ENCODE assay signal across 1 cellular context in the genomic region with DNA sequence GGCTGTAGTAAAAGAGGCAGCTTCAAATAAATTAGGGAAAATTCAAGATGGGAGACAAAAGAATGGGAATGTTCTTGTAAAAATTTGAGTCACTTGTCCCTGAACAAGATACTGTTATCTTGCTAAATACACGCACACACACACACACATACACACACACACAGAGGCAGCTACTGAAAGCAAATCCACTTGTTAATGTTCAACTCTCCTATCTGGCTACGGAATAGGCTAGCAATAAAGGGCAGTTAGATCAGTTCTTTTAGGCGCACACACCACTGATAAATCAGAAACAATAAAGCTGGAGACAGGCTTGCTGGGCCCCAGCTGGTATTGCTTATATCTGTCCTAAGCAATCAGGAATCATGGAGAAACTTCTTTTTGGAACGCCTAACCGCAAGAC.
TF ChIP-seq lines count a peak whose summit lies in the region.

No MANE protein-coding gene starts in this region.

TF ChIP-seq in HepG2, 621 proteins besides CTCF, POLR2A, EP300 and RAD21 (continued from another document and continues in another):
- TF ChIP-seq, protein P1, sequence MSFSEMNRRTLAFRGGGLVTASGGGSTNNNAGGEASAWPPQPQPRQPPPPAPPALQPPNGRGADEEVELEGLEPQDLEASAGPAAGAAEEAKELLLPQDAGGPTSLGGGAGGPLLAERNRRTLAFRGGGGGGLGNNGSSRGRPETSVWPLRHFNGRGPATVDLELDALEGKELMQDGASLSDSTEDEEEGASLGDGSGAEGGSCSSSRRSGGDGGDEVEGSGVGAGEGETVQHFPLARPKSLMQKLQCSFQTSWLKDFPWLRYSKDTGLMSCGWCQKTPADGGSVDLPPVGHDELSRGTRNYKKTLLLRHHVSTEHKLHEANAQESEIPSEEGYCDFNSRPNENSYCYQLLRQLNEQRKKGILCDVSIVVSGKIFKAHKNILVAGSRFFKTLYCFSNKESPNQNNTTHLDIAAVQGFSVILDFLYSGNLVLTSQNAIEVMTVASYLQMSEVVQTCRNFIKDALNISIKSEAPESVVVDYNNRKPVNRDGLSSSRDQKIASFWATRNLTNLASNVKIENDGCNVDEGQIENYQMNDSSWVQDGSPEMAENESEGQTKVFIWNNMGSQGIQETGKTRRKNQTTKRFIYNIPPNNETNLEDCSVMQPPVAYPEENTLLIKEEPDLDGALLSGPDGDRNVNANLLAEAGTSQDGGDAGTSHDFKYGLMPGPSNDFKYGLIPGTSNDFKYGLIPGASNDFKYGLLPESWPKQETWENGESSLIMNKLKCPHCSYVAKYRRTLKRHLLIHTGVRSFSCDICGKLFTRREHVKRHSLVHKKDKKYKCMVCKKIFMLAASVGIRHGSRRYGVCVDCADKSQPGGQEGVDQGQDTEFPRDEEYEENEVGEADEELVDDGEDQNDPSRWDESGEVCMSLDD (CRISPR knock-in tag; IDR thresholded peaks at IDR 0.05; ENCODE audit: borderline replicate concordance) = no peak
- TF ChIP-seq ZNF550 (CRISPR knock-in tag; IDR thresholded peaks at IDR 0.05; ENCODE audit: borderline replicate concordance) = no peak
- TF ChIP-seq ZSCAN12 (CRISPR knock-in tag; IDR thresholded peaks at IDR 0.05) = no peak
- TF ChIP-seq ZNF709 (CRISPR knock-in tag; IDR thresholded peaks at IDR 0.05) = no peak
- no peak for TF ChIP-seq ZSCAN25 (CRISPR knock-in tag; IDR thresholded peaks at IDR 0.05)
- TF ChIP-seq, protein P2, sequence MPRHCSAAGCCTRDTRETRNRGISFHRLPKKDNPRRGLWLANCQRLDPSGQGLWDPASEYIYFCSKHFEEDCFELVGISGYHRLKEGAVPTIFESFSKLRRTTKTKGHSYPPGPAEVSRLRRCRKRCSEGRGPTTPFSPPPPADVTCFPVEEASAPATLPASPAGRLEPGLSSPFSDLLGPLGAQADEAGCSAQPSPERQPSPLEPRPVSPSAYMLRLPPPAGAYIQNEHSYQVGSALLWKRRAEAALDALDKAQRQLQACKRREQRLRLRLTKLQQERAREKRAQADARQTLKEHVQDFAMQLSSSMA (CRISPR knock-in tag; IDR thresholded peaks at IDR 0.05) = no peak
- TF ChIP-seq POGZ (CRISPR knock-in tag; IDR thresholded peaks at IDR 0.05) = no peak
- TF ChIP-seq ZBTB42 (CRISPR knock-in tag; IDR thresholded peaks at IDR 0.05) = no peak
- TF ChIP-seq SALL1 (CRISPR knock-in tag; IDR thresholded peaks at IDR 0.05) = peak; percentile 8; the same call in 1 of the 2 replicates
- no peak for TF ChIP-seq ZNF335 (CRISPR knock-in tag; IDR thresholded peaks at IDR 0.05)
- TF ChIP-seq TCF7L2 (IDR thresholded peaks at IDR 0.05; ENCODE audit: low read depth, low read length) = no peak
- TF ChIP-seq DNMT3B (CRISPR knock-in tag; conservative IDR thresholded peaks at IDR 0.05) = no peak
- TF ChIP-seq, protein P3, sequence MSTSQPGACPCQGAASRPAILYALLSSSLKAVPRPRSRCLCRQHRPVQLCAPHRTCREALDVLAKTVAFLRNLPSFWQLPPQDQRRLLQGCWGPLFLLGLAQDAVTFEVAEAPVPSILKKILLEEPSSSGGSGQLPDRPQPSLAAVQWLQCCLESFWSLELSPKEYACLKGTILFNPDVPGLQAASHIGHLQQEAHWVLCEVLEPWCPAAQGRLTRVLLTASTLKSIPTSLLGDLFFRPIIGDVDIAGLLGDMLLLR (CRISPR knock-in tag; IDR thresholded peaks at IDR 0.05) = no peak
- TF ChIP-seq, protein P4, sequence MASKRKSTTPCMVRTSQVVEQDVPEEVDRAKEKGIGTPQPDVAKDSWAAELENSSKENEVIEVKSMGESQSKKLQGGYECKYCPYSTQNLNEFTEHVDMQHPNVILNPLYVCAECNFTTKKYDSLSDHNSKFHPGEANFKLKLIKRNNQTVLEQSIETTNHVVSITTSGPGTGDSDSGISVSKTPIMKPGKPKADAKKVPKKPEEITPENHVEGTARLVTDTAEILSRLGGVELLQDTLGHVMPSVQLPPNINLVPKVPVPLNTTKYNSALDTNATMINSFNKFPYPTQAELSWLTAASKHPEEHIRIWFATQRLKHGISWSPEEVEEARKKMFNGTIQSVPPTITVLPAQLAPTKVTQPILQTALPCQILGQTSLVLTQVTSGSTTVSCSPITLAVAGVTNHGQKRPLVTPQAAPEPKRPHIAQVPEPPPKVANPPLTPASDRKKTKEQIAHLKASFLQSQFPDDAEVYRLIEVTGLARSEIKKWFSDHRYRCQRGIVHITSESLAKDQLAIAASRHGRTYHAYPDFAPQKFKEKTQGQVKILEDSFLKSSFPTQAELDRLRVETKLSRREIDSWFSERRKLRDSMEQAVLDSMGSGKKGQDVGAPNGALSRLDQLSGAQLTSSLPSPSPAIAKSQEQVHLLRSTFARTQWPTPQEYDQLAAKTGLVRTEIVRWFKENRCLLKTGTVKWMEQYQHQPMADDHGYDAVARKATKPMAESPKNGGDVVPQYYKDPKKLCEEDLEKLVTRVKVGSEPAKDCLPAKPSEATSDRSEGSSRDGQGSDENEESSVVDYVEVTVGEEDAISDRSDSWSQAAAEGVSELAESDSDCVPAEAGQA (IDR thresholded peaks at IDR 0.05; ENCODE audit: low read depth) = no peak
- TF ChIP-seq, protein P4 (CRISPR knock-in tag; IDR thresholded peaks at IDR 0.05; ENCODE audit: borderline replicate concordance) = no peak
- TF ChIP-seq, protein P5, sequence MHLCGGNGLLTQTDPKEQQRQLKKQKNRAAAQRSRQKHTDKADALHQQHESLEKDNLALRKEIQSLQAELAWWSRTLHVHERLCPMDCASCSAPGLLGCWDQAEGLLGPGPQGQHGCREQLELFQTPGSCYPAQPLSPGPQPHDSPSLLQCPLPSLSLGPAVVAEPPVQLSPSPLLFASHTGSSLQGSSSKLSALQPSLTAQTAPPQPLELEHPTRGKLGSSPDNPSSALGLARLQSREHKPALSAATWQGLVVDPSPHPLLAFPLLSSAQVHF (CRISPR knock-in tag; IDR thresholded peaks at IDR 0.05) = no peak
- TF ChIP-seq TCF12 (IDR thresholded peaks at IDR 0.05) = no peak
- no peak for TF ChIP-seq TCF12 (CRISPR knock-in tag; IDR thresholded peaks at IDR 0.05)
- no peak for TF ChIP-seq KDM6A (CRISPR knock-in tag; IDR thresholded peaks at IDR 0.05; ENCODE audit: low read depth)
- no peak for TF ChIP-seq FOXO1 (CRISPR knock-in tag; IDR thresholded peaks at IDR 0.05)
- TF ChIP-seq, protein P6, sequence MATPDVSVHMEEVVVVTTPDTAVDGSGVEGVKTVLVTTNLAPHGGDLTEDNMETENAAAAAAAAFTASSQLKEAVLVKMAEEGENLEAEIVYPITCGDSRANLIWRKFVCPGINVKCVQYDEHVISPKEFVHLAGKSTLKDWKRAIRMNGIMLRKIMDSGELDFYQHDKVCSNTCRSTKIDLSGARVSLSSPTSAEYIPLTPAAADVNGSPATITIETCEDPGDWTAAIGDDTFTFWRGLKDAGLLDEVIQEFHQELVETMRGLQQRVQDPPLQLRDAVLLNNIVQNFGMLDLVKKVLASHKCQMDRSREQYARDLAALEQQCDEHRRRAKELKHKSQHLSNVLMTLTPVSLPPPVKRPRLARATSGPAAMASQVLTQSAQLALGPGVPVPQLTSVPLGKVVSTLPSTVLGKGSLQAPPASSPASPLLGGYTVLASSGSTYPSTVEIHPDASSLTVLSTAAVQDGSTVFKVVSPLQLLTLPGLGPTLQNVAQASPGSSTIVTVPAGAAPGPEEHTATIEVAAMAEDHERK (CRISPR knock-in tag; IDR thresholded peaks at IDR 0.05; ENCODE audit: low read depth) = no peak
- no peak for TF ChIP-seq SOX6 (IDR thresholded peaks at IDR 0.05)
- TF ChIP-seq SOX6 (CRISPR knock-in tag; IDR thresholded peaks at IDR 0.05) = peak; percentile 80
- TF ChIP-seq, protein P7, sequence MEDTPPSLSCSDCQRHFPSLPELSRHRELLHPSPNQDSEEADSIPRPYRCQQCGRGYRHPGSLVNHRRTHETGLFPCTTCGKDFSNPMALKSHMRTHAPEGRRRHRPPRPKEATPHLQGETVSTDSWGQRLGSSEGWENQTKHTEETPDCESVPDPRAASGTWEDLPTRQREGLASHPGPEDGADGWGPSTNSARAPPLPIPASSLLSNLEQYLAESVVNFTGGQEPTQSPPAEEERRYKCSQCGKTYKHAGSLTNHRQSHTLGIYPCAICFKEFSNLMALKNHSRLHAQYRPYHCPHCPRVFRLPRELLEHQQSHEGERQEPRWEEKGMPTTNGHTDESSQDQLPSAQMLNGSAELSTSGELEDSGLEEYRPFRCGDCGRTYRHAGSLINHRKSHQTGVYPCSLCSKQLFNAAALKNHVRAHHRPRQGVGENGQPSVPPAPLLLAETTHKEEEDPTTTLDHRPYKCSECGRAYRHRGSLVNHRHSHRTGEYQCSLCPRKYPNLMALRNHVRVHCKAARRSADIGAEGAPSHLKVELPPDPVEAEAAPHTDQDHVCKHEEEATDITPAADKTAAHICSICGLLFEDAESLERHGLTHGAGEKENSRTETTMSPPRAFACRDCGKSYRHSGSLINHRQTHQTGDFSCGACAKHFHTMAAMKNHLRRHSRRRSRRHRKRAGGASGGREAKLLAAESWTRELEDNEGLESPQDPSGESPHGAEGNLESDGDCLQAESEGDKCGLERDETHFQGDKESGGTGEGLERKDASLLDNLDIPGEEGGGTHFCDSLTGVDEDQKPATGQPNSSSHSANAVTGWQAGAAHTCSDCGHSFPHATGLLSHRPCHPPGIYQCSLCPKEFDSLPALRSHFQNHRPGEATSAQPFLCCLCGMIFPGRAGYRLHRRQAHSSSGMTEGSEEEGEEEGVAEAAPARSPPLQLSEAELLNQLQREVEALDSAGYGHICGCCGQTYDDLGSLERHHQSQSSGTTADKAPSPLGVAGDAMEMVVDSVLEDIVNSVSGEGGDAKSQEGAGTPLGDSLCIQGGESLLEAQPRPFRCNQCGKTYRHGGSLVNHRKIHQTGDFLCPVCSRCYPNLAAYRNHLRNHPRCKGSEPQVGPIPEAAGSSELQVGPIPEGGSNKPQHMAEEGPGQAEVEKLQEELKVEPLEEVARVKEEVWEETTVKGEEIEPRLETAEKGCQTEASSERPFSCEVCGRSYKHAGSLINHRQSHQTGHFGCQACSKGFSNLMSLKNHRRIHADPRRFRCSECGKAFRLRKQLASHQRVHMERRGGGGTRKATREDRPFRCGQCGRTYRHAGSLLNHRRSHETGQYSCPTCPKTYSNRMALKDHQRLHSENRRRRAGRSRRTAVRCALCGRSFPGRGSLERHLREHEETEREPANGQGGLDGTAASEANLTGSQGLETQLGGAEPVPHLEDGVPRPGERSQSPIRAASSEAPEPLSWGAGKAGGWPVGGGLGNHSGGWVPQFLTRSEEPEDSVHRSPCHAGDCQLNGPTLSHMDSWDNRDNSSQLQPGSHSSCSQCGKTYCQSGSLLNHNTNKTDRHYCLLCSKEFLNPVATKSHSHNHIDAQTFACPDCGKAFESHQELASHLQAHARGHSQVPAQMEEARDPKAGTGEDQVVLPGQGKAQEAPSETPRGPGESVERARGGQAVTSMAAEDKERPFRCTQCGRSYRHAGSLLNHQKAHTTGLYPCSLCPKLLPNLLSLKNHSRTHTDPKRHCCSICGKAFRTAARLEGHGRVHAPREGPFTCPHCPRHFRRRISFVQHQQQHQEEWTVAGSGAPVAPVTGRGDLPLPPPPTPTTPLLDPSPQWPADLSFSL (CRISPR knock-in tag; IDR thresholded peaks at IDR 0.05) = peak; percentile 62; the same call in 1 of the 2 replicates
- peak; percentile 62; the same call in 1 of the 2 replicates for TF ChIP-seq SOX5 (CRISPR knock-in tag; IDR thresholded peaks at IDR 0.05; ENCODE audit: borderline replicate concordance)
- no peak for TF ChIP-seq ZNF496 (CRISPR knock-in tag; IDR thresholded peaks at IDR 0.05; ENCODE audit: insufficient replicate concordance)
- no peak for TF ChIP-seq ZNF841 (CRISPR knock-in tag; IDR thresholded peaks at IDR 0.05; ENCODE audit: borderline replicate concordance)
- TF ChIP-seq, protein P8, sequence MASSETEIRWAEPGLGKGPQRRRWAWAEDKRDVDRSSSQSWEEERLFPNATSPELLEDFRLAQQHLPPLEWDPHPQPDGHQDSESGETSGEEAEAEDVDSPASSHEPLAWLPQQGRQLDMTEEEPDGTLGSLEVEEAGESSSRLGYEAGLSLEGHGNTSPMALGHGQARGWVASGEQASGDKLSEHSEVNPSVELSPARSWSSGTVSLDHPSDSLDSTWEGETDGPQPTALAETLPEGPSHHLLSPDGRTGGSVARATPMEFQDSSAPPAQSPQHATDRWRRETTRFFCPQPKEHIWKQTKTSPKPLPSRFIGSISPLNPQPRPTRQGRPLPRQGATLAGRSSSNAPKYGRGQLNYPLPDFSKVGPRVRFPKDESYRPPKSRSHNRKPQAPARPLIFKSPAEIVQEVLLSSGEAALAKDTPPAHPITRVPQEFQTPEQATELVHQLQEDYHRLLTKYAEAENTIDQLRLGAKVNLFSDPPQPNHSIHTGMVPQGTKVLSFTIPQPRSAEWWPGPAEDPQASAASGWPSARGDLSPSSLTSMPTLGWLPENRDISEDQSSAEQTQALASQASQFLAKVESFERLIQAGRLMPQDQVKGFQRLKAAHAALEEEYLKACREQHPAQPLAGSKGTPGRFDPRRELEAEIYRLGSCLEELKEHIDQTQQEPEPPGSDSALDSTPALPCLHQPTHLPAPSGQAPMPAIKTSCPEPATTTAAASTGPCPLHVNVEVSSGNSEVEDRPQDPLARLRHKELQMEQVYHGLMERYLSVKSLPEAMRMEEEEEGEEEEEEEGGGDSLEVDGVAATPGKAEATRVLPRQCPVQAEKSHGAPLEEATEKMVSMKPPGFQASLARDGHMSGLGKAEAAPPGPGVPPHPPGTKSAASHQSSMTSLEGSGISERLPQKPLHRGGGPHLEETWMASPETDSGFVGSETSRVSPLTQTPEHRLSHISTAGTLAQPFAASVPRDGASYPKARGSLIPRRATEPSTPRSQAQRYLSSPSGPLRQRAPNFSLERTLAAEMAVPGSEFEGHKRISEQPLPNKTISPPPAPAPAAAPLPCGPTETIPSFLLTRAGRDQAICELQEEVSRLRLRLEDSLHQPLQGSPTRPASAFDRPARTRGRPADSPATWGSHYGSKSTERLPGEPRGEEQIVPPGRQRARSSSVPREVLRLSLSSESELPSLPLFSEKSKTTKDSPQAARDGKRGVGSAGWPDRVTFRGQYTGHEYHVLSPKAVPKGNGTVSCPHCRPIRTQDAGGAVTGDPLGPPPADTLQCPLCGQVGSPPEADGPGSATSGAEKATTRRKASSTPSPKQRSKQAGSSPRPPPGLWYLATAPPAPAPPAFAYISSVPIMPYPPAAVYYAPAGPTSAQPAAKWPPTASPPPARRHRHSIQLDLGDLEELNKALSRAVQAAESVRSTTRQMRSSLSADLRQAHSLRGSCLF (CRISPR knock-in tag; IDR thresholded peaks at IDR 0.05; ENCODE audit: borderline replicate concordance) = no peak
- no peak for TF ChIP-seq RBAK (CRISPR knock-in tag; IDR thresholded peaks at IDR 0.05)
- TF ChIP-seq YEATS2 (CRISPR knock-in tag; IDR thresholded peaks at IDR 0.05; ENCODE audit: borderline replicate concordance) = no peak
- TF ChIP-seq ZNF570 (CRISPR knock-in tag; IDR thresholded peaks at IDR 0.05; ENCODE audit: borderline replicate concordance) = no peak
